In genomic region chr5:127321465-127321864, GRCh38 we compare ENCODE assay signal across 22 cellular contexts. TPM values are rescaled to one million over a fixed set of nuclear protein-coding genes. Genes with fewer than 3 reads are reported as not detected.
"Had no signal": no experiment of that assay in that cellular context is flagged by ENCODE, and none has a peak within 500 bp of the region (broad histone marks: within the 10 kb centered on the region; RNA-seq: fewer than 3 reads in every experiment).

No MANE protein-coding gene starts in this region.

- H3K4me3 ChIP-seq: breast epithelium, K562 had no signal

- H3K4me1 ChIP-seq: breast epithelium had no signal

- FAIRE-seq: K562, TTC549 had no signal

- H3K36me3 ChIP-seq: breast epithelium had no signal

- H3K27me3 ChIP-seq: breast epithelium had no signal

- H3K9me3 ChIP-seq: breast epithelium had no signal

- H3K27ac ChIP-seq: breast epithelium had no signal

- DNase-seq: activated B cell treated with CpG ODN at 0.5 μM for 24 hours; activated CD4-positive, alpha-beta memory T cell treated with anti-CD3 and anti-CD28 coated beads for 36 hours; activated CD4-positive, alpha-beta T cell treated with anti-CD3 and anti-CD28 coated beads, Interleukin-2, amount 10 ng/mL, durations not matched to agents 7 days and 5 days; activated CD8-positive, alpha-beta memory T cell treated with anti-CD3 and anti-CD28 coated beads for 24 hours; activated gamma-delta T cell; activated naive CD4-positive, alpha-beta T cell treated with anti-CD3 and anti-CD28 coated beads for 36 hours; activated T-cell treated with anti-CD3 and anti-CD28 coated beads, Interleukin-2, amount 50 U/mL, for 48 hours; aorta; caudate nucleus; NCI-H1105; NCI-H1436; NCI-H187; NCI-H2081; NCI-H446; NCI-H524; NCI-H748 treated with DMSO at 0.1 percent for 48 hours; T1000 had no signal

RNA-seq across cellular contexts. Expression of gene MEGF10, which starts 30.9 kb away (rescaled TPM):
- total RNA-seq: activated B cell treated with CpG ODN at 0.5 μM for 24 hours; activated CD4-positive, alpha-beta memory T cell treated with anti-CD3 and anti-CD28 coated beads for 36 hours; activated CD4-positive, alpha-beta T cell treated with anti-CD3 and anti-CD28 coated beads, Interleukin-2, amount 10 ng/mL, durations not matched to agents 7 days and 5 days; activated naive CD4-positive, alpha-beta T cell treated with anti-CD3 and anti-CD28 coated beads for 36 hours; MCF 10A; OCI-LY7 had no signal
- polyA plus RNA-seq: K562 had no signal
